In the genomic region with DNA sequence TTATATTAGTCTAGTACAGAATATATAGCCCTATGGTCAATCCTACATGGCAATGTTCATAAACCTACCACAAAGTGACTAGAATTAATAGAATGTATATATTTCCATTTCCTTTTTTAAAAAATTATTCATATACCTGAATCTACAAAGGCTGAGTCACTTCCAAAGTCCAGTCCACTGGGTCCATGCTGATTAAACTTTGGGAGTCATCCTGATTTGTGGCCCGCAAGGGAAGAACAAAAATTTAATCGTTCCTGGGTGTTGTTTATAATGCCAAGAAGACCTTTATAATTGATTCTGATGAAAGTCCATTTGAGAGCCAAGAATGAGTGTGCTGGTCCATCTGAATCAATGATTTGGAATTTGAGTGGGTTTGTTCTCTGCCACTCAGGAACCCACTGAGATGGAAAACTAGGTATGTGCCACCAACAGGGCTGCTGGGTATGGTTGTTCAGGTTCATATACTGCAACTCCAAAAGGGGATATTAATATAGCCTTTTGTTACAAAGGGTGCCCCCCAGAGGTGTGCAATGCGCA, we compare ENCODE assay signal across 23 cellular contexts.
DNase-seq lines count a peak whose midpoint lies in the region; ATAC-seq, FAIRE-seq and TF ChIP-seq lines count a peak whose summit lies in the region.
"Had no signal": no experiment of that assay in that cellular context is flagged by ENCODE, and none has a peak within 500 bp of the region (broad histone marks: within the 10 kb centered on the region; RNA-seq: fewer than 3 reads in every experiment).

No MANE protein-coding gene starts in this region.

- no peak overlapping the region for H3K4me2 ChIP-seq in HepG2 (ENCODE audit: low read depth, low read length)
- no peak overlapping the region for H3K4me2 ChIP-seq in PC-3 (ENCODE audit: low read length)

- no peaks in the 10 kb centered on the region for H3K27me3 ChIP-seq in liver (ENCODE audit: control insufficient read depth in 4 of 4, insufficient read depth in 4 of 4, low read length in 3 of 4)
- peaks cover 0 to 5% of the 10 kb centered on the region in 2 experiments; a peak in 1 of 5 replicates for H3K27me3 ChIP-seq in HepG2 (ENCODE audit: control insufficient read depth in 1 of 2, insufficient read depth in 2 of 2, low read length in 2 of 2)
- 0 out of 2 replicates have a peak, but pooled peaks cover 4% of the 10 kb centered on the region for H3K27me3 ChIP-seq in PC-3 (ENCODE audit: low read length)
- H3K27me3 ChIP-seq: MG63 had no signal

- TF ChIP-seq CTCF in liver (IDR thresholded peaks at IDR 0.05; ENCODE audit: low read depth, low read length, missing input control) (no peak), HepG2 (CRISPR knock-in tag; IDR thresholded peaks at IDR 0.05) (no peak), PC-3 (conservative IDR thresholded peaks at IDR 0.05; ENCODE audit: low read depth, low read length) (peak; percentile 35; the same call in 1 of the 2 replicates), epithelial cell of proximal tubule (conservative IDR thresholded peaks at IDR 0.05; ENCODE audit: low read depth, low read length) (peak; percentile 36), type B pancreatic cell (conservative IDR thresholded peaks at IDR 0.05) (peak; percentile 20)

- H3K9ac ChIP-seq in liver (ENCODE audit: low read depth in 1 of 2, low read length in 2 of 2) (no peak overlapping the region), HepG2 (ENCODE audit: insufficient read depth, low read depth, low read length) (no peak overlapping the region), PC-3 (ENCODE audit: low read length) (no peak overlapping the region)

- no peak for ATAC-seq in HepG2
- ATAC-seq in PC-3: no peak
- ATAC-seq in GM19455 (IDR thresholded peaks at IDR 0.05; ENCODE audit: unreplicated experiment): no peak
- ATAC-seq in activated CD4-positive, CD25-positive, alpha-beta regulatory T cell treated with anti-CD3 and anti-CD28 coated beads, Interleukin-2, amount 50 U/mL, for 24 hours: no peak

- no peak overlapping the region for H3K27ac Mint-ChIP-seq in type B pancreatic cell
- H3K27ac Mint-ChIP-seq: CD4-positive, alpha-beta T cell had no signal

- no peaks in the 10 kb centered on the region for H3F3A ChIP-seq in PC-3 (ENCODE audit: low read length, unreplicated experiment)

- 67% methylated on average over 3 of the region's 3 CpGs for WGBS in liver
- WGBS in HepG2 (ENCODE audit: low lambda C conversion rate): 37% methylated on average over 3 of the region's 3 CpGs

- intact Hi-C loops in HepG2 (cut with micrococcal nuclease; ENCODE audit: unreplicated experiment): no loop called here
- intact Hi-C loops in PC-3 (cut with micrococcal nuclease): no loop called here

- CTCF ChIA-PET in HepG2 (lab: Yijun Ruan, JAX; ENCODE audit: low intra/inter-chr PET ratio, low total read pairs): no interaction called here
- CTCF ChIA-PET in PC-3 (lab: Charles Lee): no interaction called here

- POLR2A ChIA-PET in HepG2 (lab: Yijun Ruan, JAX): no interaction called here
- POLR2A ChIA-PET in PC-3 (lab: Charles Lee; ENCODE audit: unreplicated experiment): no interaction called here

- H3K79me2 ChIP-seq in HepG2 (ENCODE audit: insufficient read depth, low read length) (no peaks in the 10 kb centered on the region), PC-3 (ENCODE audit: low read length) (no peaks in the 10 kb centered on the region)

- H2AFZ ChIP-seq in HepG2 (ENCODE audit: low read length): no peak overlapping the region
- H2AFZ ChIP-seq in PC-3 (ENCODE audit: low read length): no peak overlapping the region

- H3K36me3 ChIP-seq in liver (ENCODE audit: control insufficient read depth in 4 of 4, insufficient read depth in 3 of 4, low read depth in 1 of 4, low read length in 3 of 4): no peaks in the 10 kb centered on the region
- H3K36me3 ChIP-seq in HepG2 (replicated peaks in 1 of 2; ENCODE audit: control insufficient read depth in 1 of 2, insufficient read depth in 2 of 2, low read length in 2 of 2): no peaks in the 10 kb centered on the region
- no peaks in the 10 kb centered on the region for H3K36me3 ChIP-seq in PC-3 (ENCODE audit: low read depth, low read length)
- H3K36me3 ChIP-seq: MG63 had no signal

- no peak for TF ChIP-seq EP300 in HepG2 (IDR thresholded peaks at IDR 0.05; ENCODE audit: low read depth in 2 of 2, low read length in 2 of 2)
- TF ChIP-seq EP300 in HepG2 (CRISPR knock-in tag; IDR thresholded peaks at IDR 0.05; ENCODE audit: borderline replicate concordance): no peak

- H3K9me3 ChIP-seq in liver (ENCODE audit: control insufficient read depth in 4 of 4, low read length in 3 of 4) (no peaks in the 10 kb centered on the region), HepG2 (ENCODE audit: low read length) (no peaks in the 10 kb centered on the region), PC-3 (ENCODE audit: low read length) (no peaks in the 10 kb centered on the region)
- H3K9me3 ChIP-seq: MG63 had no signal

- H3K4me1 ChIP-seq in liver (ENCODE audit: control insufficient read depth in 4 of 4, insufficient read depth in 4 of 4, low read length in 3 of 4): no peaks in the 10 kb centered on the region
- H3K4me1 ChIP-seq in HepG2 (ENCODE audit: insufficient read depth, low read length): no peaks in the 10 kb centered on the region
- H3K4me1 ChIP-seq in PC-3 (ENCODE audit: insufficient read depth, low read length): no peaks in the 10 kb centered on the region

- in situ Hi-C loops in HepG2 (cut with HindIII; ENCODE audit: extremely low pct_ligation_motif_present, low pct_unique_long_range_greater_than_20kb): no loop called here

- H3K27ac ChIP-seq in liver (ENCODE audit: low read depth in 1 of 2, low read length in 2 of 2) (no peak overlapping the region), HepG2 (ENCODE audit: extremely low read length, insufficient read depth, low read length) (no peak overlapping the region), PC-3 (ENCODE audit: low read length) (no peak overlapping the region)

- H3K9me2 ChIP-seq in PC-3 (replicated peaks; ENCODE audit: low read length): no peaks in the 10 kb centered on the region

- BruUV-seq in HepG2 (replicated peaks; lab: Mats Ljungman, UMichigan) (no TSS peak), PC-3 (replicated peaks; lab: Mats Ljungman, UMichigan) (no TSS peak)

- no peak for FAIRE-seq in HepG2 (lab: Jason Lieb, UNC)
- FAIRE-seq: D721Med, GM12891, H54, HTR-8/SVneo had no signal

- no peaks in the 10 kb centered on the region for H3K9me3 Mint-ChIP-seq in type B pancreatic cell
- H3K9me3 Mint-ChIP-seq: CD4-positive, alpha-beta T cell had no signal

- TF ChIP-seq RAD21 in liver (IDR thresholded peaks at IDR 0.05): no peak
- no peak for TF ChIP-seq RAD21 in HepG2 (CRISPR knock-in tag; IDR thresholded peaks at IDR 0.05)

- DNase-seq in HepG2 (ENCODE audit: low spot score): no peak
- DNase-seq in PC-3: no peak
- peak; percentile 57 for DNase-seq in epithelial cell of proximal tubule (ENCODE audit: low read depth)
- DNase-seq in type B pancreatic cell (ENCODE audit: extremely low spot score, unreplicated experiment): no peak
- no peak for DNase-seq in dedifferentiated amniotic fluid mesenchymal stem cell (ENCODE audit: extremely low spot score)
- DNase-seq: 8988T; ACHN; CD4-positive, alpha-beta T cell; KBM-7; MG63; NCI-H1105 treated with DMSO at 0.1 percent for 48 hours; NCI-H146; NCI-H1930; NCI-H2107; NCI-H524 treated with DMSO at 0.1 percent for 48 hours; NCI-H82 had no signal

- H3K4me3 Mint-ChIP-seq in type B pancreatic cell: no peak overlapping the region
- H3K4me3 Mint-ChIP-seq: CD4-positive, alpha-beta T cell had no signal

- no peak for TF ChIP-seq POLR2A in HepG2 (IDR thresholded peaks at IDR 0.05; ENCODE audit: insufficient read depth in 1 of 2, low read depth in 2 of 2, low read length in 2 of 2)

- H3K4me1 Mint-ChIP-seq in type B pancreatic cell (ENCODE audit: unreplicated experiment): peaks cover 9% of the 10 kb centered on the region

- H3K27me3 Mint-ChIP-seq in type B pancreatic cell: peaks cover 9% of the 10 kb centered on the region

- no peaks in the 10 kb centered on the region for H3K36me3 Mint-ChIP-seq in type B pancreatic cell

- H3K4me3 ChIP-seq in liver (ENCODE audit: low read depth in 1 of 3, low read length in 3 of 3): no peak overlapping the region
- H3K4me3 ChIP-seq in HepG2 (replicated peaks in 1 of 3; ENCODE audit: insufficient read depth in 1 of 3, low read depth in 2 of 3, low read length in 3 of 3): no peak overlapping the region
- H3K4me3 ChIP-seq in PC-3 (ENCODE audit: low read length): no peak overlapping the region
- H3K4me3 ChIP-seq in epithelial cell of proximal tubule (ENCODE audit: low read depth, low read length): no peak overlapping the region
- H3K4me3 ChIP-seq: MG63 had no signal

- no peaks in the 10 kb centered on the region for H4K20me1 ChIP-seq in HepG2 (ENCODE audit: insufficient read depth, low read length)
- H4K20me1 ChIP-seq in PC-3 (ENCODE audit: low read length): no peaks in the 10 kb centered on the region

TF ChIP-seq in liver, 16 proteins besides CTCF, POLR2A, EP300 and RAD21:
- TF ChIP-seq HNF4A (conservative IDR thresholded peaks at IDR 0.05): peak; percentile 44 to 69
- no peak for TF ChIP-seq GABPA (IDR thresholded peaks at IDR 0.05 in 1 of 2, conservative IDR thresholded peaks at IDR 0.05 in 1 of 2)
TF ChIP-seq in liver: peak in this region for 1.

TF ChIP-seq in HepG2, 621 proteins besides CTCF, POLR2A, EP300 and RAD21 (continues in another document):
- TF ChIP-seq, protein P1, sequence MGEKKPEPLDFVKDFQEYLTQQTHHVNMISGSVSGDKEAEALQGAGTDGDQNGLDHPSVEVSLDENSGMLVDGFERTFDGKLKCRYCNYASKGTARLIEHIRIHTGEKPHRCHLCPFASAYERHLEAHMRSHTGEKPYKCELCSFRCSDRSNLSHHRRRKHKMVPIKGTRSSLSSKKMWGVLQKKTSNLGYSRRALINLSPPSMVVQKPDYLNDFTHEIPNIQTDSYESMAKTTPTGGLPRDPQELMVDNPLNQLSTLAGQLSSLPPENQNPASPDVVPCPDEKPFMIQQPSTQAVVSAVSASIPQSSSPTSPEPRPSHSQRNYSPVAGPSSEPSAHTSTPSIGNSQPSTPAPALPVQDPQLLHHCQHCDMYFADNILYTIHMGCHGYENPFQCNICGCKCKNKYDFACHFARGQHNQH (CRISPR knock-in tag; IDR thresholded peaks at IDR 0.05): no peak
- TF ChIP-seq ZNF615 (CRISPR knock-in tag; IDR thresholded peaks at IDR 0.05; ENCODE audit: borderline replicate concordance): no peak
- no peak for TF ChIP-seq ZNF317 (CRISPR knock-in tag; IDR thresholded peaks at IDR 0.05)
- TF ChIP-seq BRD4 (CRISPR knock-in tag; IDR thresholded peaks at IDR 0.05): no peak
- no peak for TF ChIP-seq ARID2 (CRISPR knock-in tag; IDR thresholded peaks at IDR 0.05; ENCODE audit: borderline replicate concordance)

Comparison
In these comparisons a context has a peak if more than half of its experiments do, and no peak if none do; other contexts are left out.
1. CTCF ChIP-seq: peak in PC-3 (single experiment), epithelial cell of proximal tubule (single experiment) and type B pancreatic cell (single experiment); none in liver (single experiment) and HepG2 (single experiment).